ENCODE assay signal across 9 cellular contexts in the genomic region with DNA sequence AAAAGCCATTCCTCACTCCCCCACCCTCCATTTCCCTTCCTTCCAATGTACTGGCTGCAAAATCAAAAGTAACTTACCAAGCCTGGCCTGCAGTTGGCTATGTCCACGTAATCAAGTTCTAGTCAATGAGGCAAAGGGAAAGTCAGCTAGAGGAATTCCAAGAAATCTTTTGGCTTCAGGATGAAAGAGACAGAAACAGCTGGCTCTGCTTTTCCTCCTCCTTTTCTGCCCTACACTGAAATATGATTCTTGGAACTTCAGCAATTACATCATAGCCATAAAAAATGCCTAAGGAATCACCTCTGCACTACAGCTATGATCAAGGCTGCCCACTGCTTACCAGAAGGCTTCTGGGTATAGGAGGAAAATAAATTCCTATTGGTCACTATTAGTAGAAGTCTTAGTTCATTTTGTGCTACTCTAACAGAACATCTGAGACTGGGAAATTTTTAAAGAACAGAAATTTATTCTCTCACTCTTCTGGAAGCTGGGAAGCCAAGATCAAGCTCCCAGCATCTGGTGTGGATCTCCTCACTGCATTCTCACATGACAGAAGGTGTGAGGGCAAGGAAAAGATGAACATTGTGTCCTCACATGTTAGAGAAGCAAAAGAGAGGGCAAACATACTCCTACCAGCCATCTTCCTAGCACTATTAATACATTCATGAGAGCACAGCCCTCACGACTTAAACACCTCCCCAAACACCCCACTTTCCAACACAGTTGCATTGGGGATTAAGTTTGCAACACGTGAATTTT.
A peak's percentile ranks its signal among the peaks of the same experiment; 100 is the strongest.
DNase-seq lines count a peak whose midpoint lies in the region; ATAC-seq and TF ChIP-seq lines count a peak whose summit lies in the region.
"Had no signal": no experiment of that assay in that cellular context is flagged by ENCODE, and none has a peak within 500 bp of the region (broad histone marks: within the 10 kb centered on the region; RNA-seq: fewer than 3 reads in every experiment).

No MANE protein-coding gene starts in this region.

- WGBS in heart left ventricle, 4 donors = 52 to 63% (median 58%) methylated on average over 3 of the region's 3 CpGs
- WGBS in mesenchymal stem cell = 56% methylated on average over 1 of the region's 3 CpGs

- H3K27me3 ChIP-seq in heart left ventricle = no peaks in the 10 kb centered on the region
- no peaks in the 10 kb centered on the region for H3K27me3 ChIP-seq in right atrium auricular region
- H3K27me3 ChIP-seq in mesenchymal stem cell (ENCODE audit: control insufficient read depth in 1 of 2, insufficient read depth in 1 of 2, low read length in 2 of 2) = no peaks in the 10 kb centered on the region

- H3K14ac ChIP-seq in mesenchymal stem cell (ENCODE audit: low read length in 2 of 2) = no peak overlapping the region

- H2BK15ac ChIP-seq in mesenchymal stem cell (ENCODE audit: low read depth, poor library complexity, severe bottlenecking) = no peak overlapping the region

- peak overlapping the region; percentile 43 for H2AK5ac ChIP-seq in mesenchymal stem cell (ENCODE audit: low read length, severe bottlenecking)

- H3K36me3 ChIP-seq in heart left ventricle = no peaks in the 10 kb centered on the region
- H3K36me3 ChIP-seq in right atrium auricular region = no peaks in the 10 kb centered on the region
- no peaks in the 10 kb centered on the region for H3K36me3 ChIP-seq in mesenchymal stem cell (ENCODE audit: control insufficient read depth in 1 of 2, insufficient read depth in 2 of 2, low read depth in 1 of 2, low read length in 2 of 2)

- H4K91ac ChIP-seq in mesenchymal stem cell (ENCODE audit: low read length) = no peak overlapping the region

- H3K4me3 ChIP-seq in heart left ventricle (no peak overlapping the region), right atrium auricular region (no peak overlapping the region), choroid plexus epithelial cell (ENCODE audit: low read depth, low read length) (no peak overlapping the region), mesenchymal stem cell (ENCODE audit: insufficient read depth in 1 of 2, low read depth in 1 of 2, low read length in 2 of 2) (no peak overlapping the region)

- H3K9me3 ChIP-seq in heart left ventricle = no peaks in the 10 kb centered on the region
- H3K9me3 ChIP-seq in right atrium auricular region = no peaks in the 10 kb centered on the region
- H3K9me3 ChIP-seq in mesenchymal stem cell (ENCODE audit: control insufficient read depth, low read length) = no peaks in the 10 kb centered on the region

- peak overlapping the region; percentile 13 for H3K9ac ChIP-seq in mesenchymal stem cell (ENCODE audit: low read length)

- H2BK12ac ChIP-seq in mesenchymal stem cell (ENCODE audit: low read length in 2 of 2) = peak overlapping the region in 1 of 2 experiments; percentile 38

- TF ChIP-seq CTCF in heart left ventricle (IDR thresholded peaks at IDR 0.05) (no peak), right atrium auricular region (IDR thresholded peaks at IDR 0.05) (no peak), choroid plexus epithelial cell (conservative IDR thresholded peaks at IDR 0.05; ENCODE audit: low read depth, low read length) (no peak)

- no peak overlapping the region for H2BK120ac ChIP-seq in mesenchymal stem cell (ENCODE audit: low read depth, low read length)

- no peaks in the 10 kb centered on the region for H3K4me1 ChIP-seq in heart left ventricle
- no peaks in the 10 kb centered on the region for H3K4me1 ChIP-seq in right atrium auricular region
- H3K4me1 ChIP-seq in mesenchymal stem cell (ENCODE audit: control insufficient read depth, insufficient read depth, low read depth, low read length) = no peaks in the 10 kb centered on the region

- intact Hi-C loops in heart left ventricle (cut with DNase I) = no loop called here

- DNase-seq in heart left ventricle (no peak), right atrium auricular region (ENCODE audit: low spot score) (no peak), choroid plexus epithelial cell (ENCODE audit: low read depth) (peak; percentile 91), mesenchymal stem cell (peak; percentile 91), left lobe of liver (ENCODE audit: low spot score) (no peak), Kasumi-1 (lab: John Stamatoyannopoulos, UW) (no peak)
- no peak for DNase-seq in effector CD4-positive, alpha-beta T cell
- DNase-seq: NCI-H82 had no signal

- H3K18ac ChIP-seq in mesenchymal stem cell (ENCODE audit: low read depth in 1 of 2, low read length in 2 of 2) = peak overlapping the region; percentile 49 to 66

- no peak overlapping the region for H4K8ac ChIP-seq in mesenchymal stem cell (ENCODE audit: low read length)

- H3K27ac ChIP-seq in heart left ventricle (peak overlapping the region in 2 of 12 donors; percentile 25 to 44), right atrium auricular region (no peak overlapping the region), mesenchymal stem cell (ENCODE audit: low read length, poor library complexity, severe bottlenecking) (peak overlapping the region; percentile 82)

- H2BK5ac ChIP-seq in mesenchymal stem cell (ENCODE audit: low read depth, low read length, poor library complexity, severe bottlenecking) = no peak overlapping the region

- H3K79me1 ChIP-seq in mesenchymal stem cell (replicated peaks; ENCODE audit: low read length, poor library complexity, severe bottlenecking) = no peaks in the 10 kb centered on the region

- no peak for TF ChIP-seq POLR2A in heart left ventricle (IDR thresholded peaks at IDR 0.05)

- H3K23ac ChIP-seq in mesenchymal stem cell (ENCODE audit: low read length in 2 of 2) = no peak overlapping the region

- H3K4me2 ChIP-seq in mesenchymal stem cell (ENCODE audit: low read length, poor library complexity, severe bottlenecking) = no peak overlapping the region

- H2AFZ ChIP-seq in mesenchymal stem cell (ENCODE audit: low read depth, low read length) = no peak overlapping the region

- ATAC-seq in heart left ventricle (peak; percentile 37 to 94 (median 72)), GM18511 (IDR thresholded peaks at IDR 0.05; ENCODE audit: unreplicated experiment) (no peak), left lobe of liver (no peak)

- H3K4ac ChIP-seq in mesenchymal stem cell (ENCODE audit: low read depth in 1 of 2, low read length in 2 of 2) = no peak overlapping the region

Comparison
In these comparisons a context has a peak if more than half of its experiments do, and no peak if none do; other contexts are left out.
1. ATAC-seq: peak in heart left ventricle (4 of 4); none in GM18511 (single experiment) and left lobe of liver (single experiment).
2. DNase-seq: peak in choroid plexus epithelial cell (single experiment) and mesenchymal stem cell (single experiment); none in heart left ventricle (0 of 5), right atrium auricular region (single experiment), effector CD4-positive, alpha-beta T cell (single experiment), left lobe of liver (single experiment) and Kasumi-1 (0 of 2).